24 cellular contexts compared by ENCODE assay signal in genomic region chr5:123579410-123579809, GRCh38.
DNase-seq lines count a peak whose midpoint lies in the region; ATAC-seq, FAIRE-seq and TF ChIP-seq lines count a peak whose summit lies in the region.
"Had no signal": no experiment of that assay in that cellular context is flagged by ENCODE, and none has a peak within 500 bp of the region (broad histone marks: within the 10 kb centered on the region; RNA-seq: fewer than 3 reads in every experiment).

No MANE protein-coding gene starts in this region.

- peaks cover 8% of the 10 kb centered on the region for H3K4me1 Mint-ChIP-seq in chondrocyte (ENCODE audit: low read depth)

- FAIRE-seq in pancreas (lab: Jason Lieb, UNC) = peak; percentile 37
- FAIRE-seq: H1 had no signal

- no peaks in the 10 kb centered on the region for H3K27me3 Mint-ChIP-seq in chondrocyte (ENCODE audit: low read depth)
- H3K27me3 Mint-ChIP-seq: B cell had no signal

- H3K27ac ChIP-seq in heart right ventricle (peak overlapping the region; percentile 26 to 77 (median 54)), pancreas (no peak overlapping the region)
- H3K27ac ChIP-seq: 22Rv1, C4-2B, KMS-11 had no signal

- ATAC-seq in Right ventricle myocardium superior (ENCODE audit: poor library complexity) (peak; percentile 77), Right ventricle myocardium inferior (no peak), heart right ventricle (peak in 6 of 8 donors; percentile 34 to 92 (median 84)), pancreas (no peak)

- peaks cover 0 to 37% (median 12%) of the 10 kb centered on the region in 9 donors for H3K36me3 ChIP-seq in heart right ventricle
- H3K36me3 ChIP-seq in pancreas = peaks cover 0 to 10% (median 0%) of the 10 kb centered on the region in 3 donors

- H3K4me1 ChIP-seq in heart right ventricle = peaks cover 0 to 28% (median 7%) of the 10 kb centered on the region in 9 donors
- no peaks in the 10 kb centered on the region for H3K4me1 ChIP-seq in pancreas

- H3K4me3 Mint-ChIP-seq in chondrocyte (ENCODE audit: unreplicated experiment) = no peak overlapping the region
- H3K4me3 Mint-ChIP-seq: B cell had no signal

- H3K36me3 Mint-ChIP-seq in chondrocyte (ENCODE audit: low read depth) = peaks cover 9% of the 10 kb centered on the region

- H3K27ac Mint-ChIP-seq in chondrocyte (ENCODE audit: unreplicated experiment) = no peak overlapping the region
- H3K27ac Mint-ChIP-seq: B cell had no signal

- DNase-seq in Right ventricle myocardium superior (no peak), Right ventricle myocardium inferior (ENCODE audit: missing footprints) (no peak), heart right ventricle (no peak), pancreas (no peak), chondrocyte (ENCODE audit: low spot score) (no peak), activated gamma-delta T cell (lab: John Stamatoyannopoulos, UW) (no peak), posterior cingulate gyrus (no peak)
- DNase-seq: Calu3, DMS79 treated with DMSO at 0.1 percent for 48 hours, GF-D8, IMR-90, MM.1S, NCI-H1417, NCI-H1694 treated with DMSO at 0.1 percent for 48 hours, NCI-H2081, NCI-H2227 treated with DMSO at 0.1 percent for 48 hours, NCI-H526 treated with DMSO at 0.1 percent for 48 hours, RPMI8226, SHP77 treated with DMSO at 0.1 percent for 48 hours had no signal

- TF ChIP-seq CTCF in heart right ventricle (IDR thresholded peaks at IDR 0.05) (no peak), pancreas (IDR thresholded peaks at IDR 0.05) (no peak), chondrocyte (IDR thresholded peaks at IDR 0.05) (no peak)

- H3K4me3 ChIP-seq in heart right ventricle (no peak overlapping the region), pancreas (no peak overlapping the region)

- intact Hi-C loops in Right ventricle myocardium superior (cut with DNase I) = no loop called here
- intact Hi-C loops in Right ventricle myocardium inferior (cut with DNase I) = loop anchor here (5.0 kb wide), 1 partner anchor 33 kb away; no protein-coding TSS in a partner anchor
- intact Hi-C loops in heart right ventricle (cut with DNase I) = loop anchor here in 2 of 10 donors (5.0 to 10.0 kb wide), 2 partner anchors 65 to 67 kb away; partner anchors contain the start of gene CSNK1G3 (in 2 of the 2)
- intact Hi-C loops in pancreas (cut with DNase I) = no loop called here
- intact Hi-C loops in posterior cingulate gyrus (cut with DNase I) = no loop called here

- H3K27me3 ChIP-seq in heart right ventricle = no peaks in the 10 kb centered on the region
- no peaks in the 10 kb centered on the region for H3K27me3 ChIP-seq in pancreas

- peaks cover 3% of the 10 kb centered on the region for H3K9me3 Mint-ChIP-seq in chondrocyte (ENCODE audit: low read depth)

- H3K9me3 ChIP-seq in heart right ventricle (peaks cover 0 to 1% (median 0%) of the 10 kb centered on the region in 11 donors), pancreas (no peaks in the 10 kb centered on the region)

- 53 to 56% methylated on average over 3 of the region's 3 CpGs for WGBS in heart right ventricle, 2 donors
- WGBS in pancreas, 2 donors = 70 to 74% methylated on average over 3 of the region's 3 CpGs

Comparison
In these comparisons a context has a peak if more than half of its experiments do, and no peak if none do; other contexts are left out.
1. ATAC-seq: peak in Right ventricle myocardium superior (single experiment) and heart right ventricle (6 of 8); none in Right ventricle myocardium inferior (single experiment) and pancreas (0 of 4).
2. H3K27ac ChIP-seq: peak in heart right ventricle (10 of 10); none in pancreas (0 of 4).